22 cellular contexts compared by ENCODE assay signal in genomic region chr15:61671736-61672135, GRCh38.
"Had no signal": no experiment of that assay in that cellular context is flagged by ENCODE, and none has a peak within 500 bp of the region (broad histone marks: within the 10 kb centered on the region; RNA-seq: fewer than 3 reads in every experiment).

No MANE protein-coding gene starts in this region.

- ATAC-seq: esophagus mucosa; foreskin keratinocyte; left lung; natural killer cell treated with Interleukin-12 subunit alpha and Interleukin-12 subunit beta and Interleukin-15 and Interleukin-18, amount 100 ng/mL, for 72 hours; pancreas had no signal

- H3K4me3 ChIP-seq: hepatocyte, left lung, lung, pancreas, sigmoid colon, skin epidermis, stomach, thoracic aorta, vagina had no signal

- H3K27ac Mint-ChIP-seq: natural killer cell treated with Interleukin-12 subunit alpha and Interleukin-12 subunit beta and Interleukin-15 and Interleukin-18, amount 100 ng/mL, for 72 hours; progenitor cell of endocrine pancreas; type B pancreatic cell had no signal

- H3K36me3 Mint-ChIP-seq: type B pancreatic cell had no signal

- H3K4me3 Mint-ChIP-seq: natural killer cell treated with Interleukin-12 subunit alpha and Interleukin-12 subunit beta and Interleukin-15 and Interleukin-18, amount 100 ng/mL, for 72 hours; type B pancreatic cell had no signal

- H3K9me3 ChIP-seq: left lung, pancreas, sigmoid colon, stomach, thoracic aorta, vagina had no signal

- H3K36me3 ChIP-seq: left lung, pancreas, sigmoid colon, stomach, thoracic aorta, vagina had no signal

- H3K4me1 ChIP-seq: foreskin keratinocyte, left lung, pancreas, sigmoid colon, stomach, vagina had no signal

- H3K27me3 ChIP-seq: hepatocyte, sigmoid colon, stomach, vagina had no signal

- DNase-seq: effector memory CD4-positive, alpha-beta T cell; foreskin keratinocyte; head of caudate nucleus; left lung; mesenchymal stem cell; midbrain; occipital lobe; pancreas; sigmoid colon; stimulated activated CD4-positive, alpha-beta T cell treated with anti-CD3 and anti-CD28 coated beads, Interleukin-12 subunit alpha, Interleukin-12 subunit beta, amount 100 ng/mL, for 4 hours; stimulated activated naive CD4-positive, alpha-beta T cell; stomach; substantia nigra had no signal

- H3K9me3 Mint-ChIP-seq: natural killer cell treated with Interleukin-12 subunit alpha and Interleukin-12 subunit beta and Interleukin-15 and Interleukin-18, amount 100 ng/mL, for 72 hours; type B pancreatic cell had no signal

- H3K27ac ChIP-seq: foreskin keratinocyte, hepatocyte, left lung, pancreas, sigmoid colon, skin epidermis, stomach, thoracic aorta, vagina had no signal
